In genomic region chr3:36843065-36844051, GRCh38 we compare ENCODE assay signal across 8 cellular contexts.
A peak's percentile ranks its signal among the peaks of the same experiment; 100 is the strongest.
DNase-seq lines count a peak whose midpoint lies in the region; ATAC-seq and FAIRE-seq lines count a peak whose summit lies in the region.

No MANE protein-coding gene starts in this region.

- no peak overlapping the region for H2AFZ ChIP-seq in GM23248

- 0 out of 2 replicates have a peak, but pooled peaks cover 6% of the 10 kb centered on the region for H3K36me3 ChIP-seq in GM23248 (ENCODE audit: low read depth)
- peaks cover 17 to 31% of the 10 kb centered on the region in 2 donors for H3K36me3 ChIP-seq in small intestine (ENCODE audit: control insufficient read depth in 2 of 2, insufficient read depth in 2 of 2, low read length in 2 of 2)

- no peaks in the 10 kb centered on the region for H3K9me2 ChIP-seq in GM23248 (ENCODE audit: insufficient read depth)

- peak; percentile 54 for ATAC-seq in esophagus mucosa

- H3K4me1 ChIP-seq in GM23248 (ENCODE audit: insufficient read depth) (no peaks in the 10 kb centered on the region), small intestine (ENCODE audit: control insufficient read depth in 2 of 2, insufficient read depth in 1 of 2, low read depth in 1 of 2, low read length in 1 of 2) (no peaks in the 10 kb centered on the region)

- H3K9ac ChIP-seq in GM23248: no peak overlapping the region

- in situ Hi-C loops in GM23248 (cut with MboI): no loop called here

- DNase-seq in DMS53 (lab: John Stamatoyannopoulos, UW) (peak; percentile 57), DMS53 treated with DMSO at 0.1 percent for 48 hours (lab: John Stamatoyannopoulos, UW; ENCODE audit: unreplicated experiment) (no peak), GM23248 (peak; percentile 70), LoVo (ENCODE audit: low spot score) (peak; percentile 22), small intestine (peak; percentile 24), pons (ENCODE audit: low spot score) (no peak)
- peak; percentile 72 to 78 for DNase-seq in activated CD4-positive, alpha-beta T cell treated with anti-CD3 and anti-CD28 coated beads, Interleukin-2, amount 50 U/mL, for 48 hours

- no peak overlapping the region for H3K4me3 ChIP-seq in GM23248
- no peak overlapping the region for H3K4me3 ChIP-seq in small intestine (ENCODE audit: low read depth in 1 of 2, low read length in 2 of 2)

- H3K27me3 ChIP-seq in GM23248 (replicated peaks; ENCODE audit: insufficient read depth) (no peaks in the 10 kb centered on the region), small intestine (ENCODE audit: control insufficient read depth in 2 of 2, insufficient read depth in 2 of 2, low read length in 2 of 2) (no peaks in the 10 kb centered on the region)

- no peaks in the 10 kb centered on the region for H3K9me3 ChIP-seq in GM23248 (ENCODE audit: low read depth)
- no peaks in the 10 kb centered on the region for H3K9me3 ChIP-seq in small intestine (ENCODE audit: control insufficient read depth, low read depth)

- no peak overlapping the region for H3K27ac ChIP-seq in GM23248
- no peak overlapping the region for H3K27ac ChIP-seq in small intestine (ENCODE audit: low read depth in 1 of 2, low read length in 1 of 2)

- FAIRE-seq in small intestine (lab: Jason Lieb, UNC): no peak

- H3K79me2 ChIP-seq in GM23248 (ENCODE audit: insufficient read depth): no peaks in the 10 kb centered on the region

- H3F3A ChIP-seq in GM23248 (ENCODE audit: insufficient read depth): no peaks in the 10 kb centered on the region

- H3K4me2 ChIP-seq in GM23248 (ENCODE audit: unreplicated experiment): no peak overlapping the region

- no peaks in the 10 kb centered on the region for H4K20me1 ChIP-seq in GM23248 (ENCODE audit: insufficient read depth)

- WGBS in GM23248 (ENCODE audit: low coverage in 1 of 2, low lambda C conversion rate in 2 of 2, missing lambda C conversion rate in 2 of 2), 2 experiments: 30 to 37% methylated on average over 4 of the region's 4 CpGs
- 62 to 70% (median 63%) methylated on average over 4 of the region's 4 CpGs for WGBS in small intestine, 3 donors

Comparison
In these comparisons a context has a peak if more than half of its experiments do, and no peak if none do; other contexts are left out.
1. DNase-seq: peak in DMS53 (single experiment), GM23248 (single experiment), LoVo (single experiment), activated CD4-positive, alpha-beta T cell treated with anti-CD3 and anti-CD28 coated beads, Interleukin-2, amount 50 U/mL, for 48 hours (2 of 2) and small intestine (single experiment); none in DMS53 treated with DMSO at 0.1 percent for 48 hours (single experiment) and pons (single experiment).